20 cellular contexts compared by ENCODE assay signal in genomic region chr1:37083551-37084119, GRCh38. TPM values are rescaled to one million over a fixed set of nuclear protein-coding genes. Genes with fewer than 3 reads are reported as not detected.
DNase-seq lines count a peak whose midpoint lies in the region; ATAC-seq, FAIRE-seq and TF ChIP-seq lines count a peak whose summit lies in the region.
"Had no signal": no experiment of that assay in that cellular context is flagged by ENCODE, and none has a peak within 500 bp of the region (broad histone marks: within the 10 kb centered on the region; RNA-seq: fewer than 3 reads in every experiment).

No MANE protein-coding gene starts in this region.

- H3K4me3 ChIP-seq in BLaER1 treated with 17β-estradiol and CSF1 and Interleukin-3, amounts not matched to agents 10 nM and 100 nM, result peak overlapping the region in 4 of 10 experiments; percentile 9 to 46 (median 31); a peak in 5 of 20 replicates
- H3K4me3 ChIP-seq: GM23338 had no signal

- peak overlapping the region in 4 of 11 experiments; percentile 34 to 49 (median 40); a peak in 5 of 22 replicates for H3K9ac ChIP-seq in BLaER1 treated with 17β-estradiol and CSF1 and Interleukin-3, amounts not matched to agents 10 nM and 100 nM

- H3K4me1 Mint-ChIP-seq in nephron progenitor cell, result peaks cover under 1% of the 10 kb centered on the region
- H3K4me1 Mint-ChIP-seq in activated CD8-positive, alpha-beta memory T cell treated with anti-CD3 and anti-CD28 coated beads, Interleukin-2, amount 10 ng/mL, durations not matched to agents 7 days and 5 days, result no peaks in the 10 kb centered on the region
- H3K4me1 Mint-ChIP-seq: GM23338 had no signal

- DNase-seq in frontal cortex (ENCODE audit: low spot score in 2 of 2), result peak; percentile 18 to 32
- DNase-seq in nephron progenitor cell, result no peak
- DNase-seq in superior temporal gyrus (ENCODE audit: extremely low spot score), result peak; percentile 45
- DNase-seq in activated CD8-positive, alpha-beta memory T cell treated with anti-CD3 and anti-CD28 coated beads, Interleukin-2, amount 10 ng/mL, durations not matched to agents 7 days and 5 days, result no peak
- DNase-seq in NCI-H526 treated with DMSO at 0.1 percent for 48 hours (lab: John Stamatoyannopoulos, UW), result no peak
- DNase-seq in stimulated activated CD4-positive, alpha-beta T cell treated with anti-CD3 and anti-CD28 coated beads, Interleukin-1b, Interleukin-23, amount 100 ng/mL, for 48 hours, result no peak
- DNase-seq: BE2C; CD8-positive, alpha-beta T cell; DMS79 treated with DMSO at 0.1 percent for 48 hours; MM.1S; NCI-H1092; NCI-H2081; NCI-H2171 treated with DMSO at 0.1 percent for 48 hours; NCI-H446; Right ventricle myocardium superior had no signal

- peaks cover 0 to 40% (median 11%) of the 10 kb centered on the region in 11 experiments; a peak in 12 of 22 replicates for H3K9me3 ChIP-seq in BLaER1 treated with 17β-estradiol and CSF1 and Interleukin-3, amounts not matched to agents 10 nM and 100 nM (replicated peaks in 1 of 11)
- H3K9me3 ChIP-seq: BE2C had no signal

- peak overlapping the region; percentile 14 to 94 (median 77); a peak in 21 of 22 replicates for H3K4me2 ChIP-seq in BLaER1 treated with 17β-estradiol and CSF1 and Interleukin-3, amounts not matched to agents 10 nM and 100 nM
- H3K4me2 ChIP-seq: GM23338 had no signal

- ATAC-seq in activated CD8-positive, alpha-beta memory T cell treated with anti-CD3 and anti-CD28 coated beads, Interleukin-2, amount 10 ng/mL, durations not matched to agents 7 days and 5 days, result no peak
- ATAC-seq: CD8-positive, alpha-beta T cell; GM23338 had no signal

- no peak for TF ChIP-seq CTCF in nephron progenitor cell (IDR thresholded peaks at IDR 0.05)

- peak overlapping the region; percentile 44 for H3K27ac Mint-ChIP-seq in nephron progenitor cell
- H3K27ac Mint-ChIP-seq in activated CD8-positive, alpha-beta memory T cell treated with anti-CD3 and anti-CD28 coated beads, Interleukin-2, amount 10 ng/mL, durations not matched to agents 7 days and 5 days, result no peak overlapping the region
- H3K27ac Mint-ChIP-seq: CD8-positive, alpha-beta T cell; GM23338 had no signal

- no peak for FAIRE-seq in frontal cortex (lab: Jason Lieb, UNC)
- FAIRE-seq: RCC 7860 had no signal

- peaks cover 13 to 57% (median 49%) of the 10 kb centered on the region in 10 experiments for H3K4me1 ChIP-seq in BLaER1 treated with 17β-estradiol and CSF1 and Interleukin-3, amounts not matched to agents 10 nM and 100 nM
- H3K4me1 ChIP-seq: BE2C had no signal

- H3K27me3 ChIP-seq in BLaER1 treated with 17β-estradiol and CSF1 and Interleukin-3, amounts not matched to agents 10 nM and 100 nM, result peaks cover 0 to 3% (median 0%) of the 10 kb centered on the region in 11 experiments; a peak in 1 of 22 replicates
- H3K27me3 ChIP-seq: BE2C had no signal

- no peaks in the 10 kb centered on the region for H4K20me1 ChIP-seq in BLaER1 treated with 17β-estradiol and CSF1 and Interleukin-3, amounts not matched to agents 10 nM and 100 nM

- H3K4me3 Mint-ChIP-seq in nephron progenitor cell, result no peak overlapping the region
- no peak overlapping the region for H3K4me3 Mint-ChIP-seq in activated CD8-positive, alpha-beta memory T cell treated with anti-CD3 and anti-CD28 coated beads, Interleukin-2, amount 10 ng/mL, durations not matched to agents 7 days and 5 days
- H3K4me3 Mint-ChIP-seq: CD8-positive, alpha-beta T cell; GM23338 had no signal

- peak overlapping the region in 5 of 11 experiments; percentile 1 to 44 (median 5); a peak in 4 of 22 replicates for H3K27ac ChIP-seq in BLaER1 treated with 17β-estradiol and CSF1 and Interleukin-3, amounts not matched to agents 10 nM and 100 nM

- H3K36me3 Mint-ChIP-seq in nephron progenitor cell (ENCODE audit: low read depth), result no peaks in the 10 kb centered on the region
- no peaks in the 10 kb centered on the region for H3K36me3 Mint-ChIP-seq in activated CD8-positive, alpha-beta memory T cell treated with anti-CD3 and anti-CD28 coated beads, Interleukin-2, amount 10 ng/mL, durations not matched to agents 7 days and 5 days
- H3K36me3 Mint-ChIP-seq: CD8-positive, alpha-beta T cell had no signal

- H3K36me3 ChIP-seq in BLaER1 treated with 17β-estradiol and CSF1 and Interleukin-3, amounts not matched to agents 10 nM and 100 nM, result no peaks in the 10 kb centered on the region
- H3K36me3 ChIP-seq: BE2C had no signal

- CTCF ChIA-PET in activated CD8-positive, alpha-beta memory T cell treated with anti-CD3 and anti-CD28 coated beads, Interleukin-2, amount 10 ng/mL, durations not matched to agents 7 days and 5 days (lab: Charles Lee), result no interaction called here

- H3K27me3 Mint-ChIP-seq in nephron progenitor cell (ENCODE audit: low read depth, poor library complexity), result peaks cover 30% of the 10 kb centered on the region
- H3K27me3 Mint-ChIP-seq in activated CD8-positive, alpha-beta memory T cell treated with anti-CD3 and anti-CD28 coated beads, Interleukin-2, amount 10 ng/mL, durations not matched to agents 7 days and 5 days, result peaks cover 2% of the 10 kb centered on the region

- peaks cover 8% of the 10 kb centered on the region for H3K9me3 Mint-ChIP-seq in nephron progenitor cell
- no peaks in the 10 kb centered on the region for H3K9me3 Mint-ChIP-seq in activated CD8-positive, alpha-beta memory T cell treated with anti-CD3 and anti-CD28 coated beads, Interleukin-2, amount 10 ng/mL, durations not matched to agents 7 days and 5 days (ENCODE audit: low read depth)
- H3K9me3 Mint-ChIP-seq: CD8-positive, alpha-beta T cell had no signal

RNA-seq across cellular contexts. Expression of gene GRIK3, which starts 49.3 kb away (rescaled TPM):
- total RNA-seq in frontal cortex, result 30.2 TPM
- total RNA-seq in activated CD8-positive, alpha-beta memory T cell treated with anti-CD3 and anti-CD28 coated beads, Interleukin-2, amount 10 ng/mL, durations not matched to agents 7 days and 5 days, result not detected
- total RNA-seq: A172; CD8-positive, alpha-beta T cell; LHCN-M2 had no signal

Comparison
In these comparisons a context has a peak if more than half of its experiments do, and no peak if none do; other contexts are left out.
1. DNase-seq: peak in frontal cortex (2 of 2) and superior temporal gyrus (single experiment); none in nephron progenitor cell (single experiment), activated CD8-positive, alpha-beta memory T cell treated with anti-CD3 and anti-CD28 coated beads, Interleukin-2, amount 10 ng/mL, durations not matched to agents 7 days and 5 days (single experiment), NCI-H526 treated with DMSO at 0.1 percent for 48 hours (single experiment) and stimulated activated CD4-positive, alpha-beta T cell treated with anti-CD3 and anti-CD28 coated beads, Interleukin-1b, Interleukin-23, amount 100 ng/mL, for 48 hours (single experiment).
2. RNA of gene GRIK3, which starts 49.3 kb away (total RNA-seq): 30.2 TPM in frontal cortex (single experiment); not detected in activated CD8-positive, alpha-beta memory T cell treated with anti-CD3 and anti-CD28 coated beads, Interleukin-2, amount 10 ng/mL, durations not matched to agents 7 days and 5 days; every median in the first group is over 10 times any median in the second.